In the genomic region with DNA sequence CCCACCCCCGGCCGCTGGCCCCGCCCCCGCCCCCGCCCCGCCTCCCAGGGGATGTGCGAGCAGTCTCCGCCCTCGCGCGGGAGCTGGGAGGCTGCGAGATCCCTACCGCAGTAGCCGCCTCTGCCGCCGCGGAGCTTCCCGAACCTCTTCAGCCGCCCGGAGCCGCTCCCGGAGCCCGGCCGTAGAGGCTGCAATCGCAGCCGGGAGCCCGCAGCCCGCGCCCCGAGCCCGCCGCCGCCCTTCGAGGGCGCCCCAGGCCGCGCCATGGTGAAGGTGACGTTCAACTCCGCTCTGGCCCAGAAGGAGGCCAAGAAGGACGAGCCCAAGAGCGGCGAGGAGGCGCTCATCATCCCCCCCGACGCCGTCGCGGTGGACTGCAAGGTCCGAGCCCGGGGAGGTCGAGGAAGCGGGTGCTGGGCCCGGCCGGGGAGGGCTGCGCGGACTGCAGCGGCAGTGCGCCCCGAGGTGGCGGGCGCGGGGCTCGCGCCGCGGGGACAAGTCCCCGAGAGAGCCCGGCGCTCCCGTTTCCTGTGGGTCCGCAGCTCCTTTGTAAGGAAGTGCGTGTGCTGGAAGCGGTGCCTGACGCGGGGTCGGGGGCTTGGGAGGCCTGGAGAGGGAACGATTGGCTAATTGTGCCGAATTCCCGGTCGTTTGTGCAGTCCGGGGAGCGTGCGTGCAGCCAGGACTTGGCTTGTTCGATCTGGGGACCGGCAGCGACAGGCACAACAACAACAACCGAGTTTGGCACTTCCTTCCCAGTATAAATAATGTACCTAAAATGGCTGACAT, we compare ENCODE assay signal across 8 cellular contexts. TPM values are rescaled to one million over a fixed set of nuclear protein-coding genes. Genes with fewer than 3 reads are reported as not detected.
A peak's percentile ranks its signal among the peaks of the same experiment; 100 is the strongest.
DNase-seq lines count a peak whose midpoint lies in the region; ATAC-seq and TF ChIP-seq lines count a peak whose summit lies in the region.

A gene (plus strand): TSS at position 110 of the 789 bp plus-strand sequence. CDS start 155 bp downstream, at position 265.

- peak within 1 kb of the TSS; percentile 96 for H3K9ac ChIP-seq in HUES6 (ENCODE audit: low read length)

- H3K36me3 Mint-ChIP-seq in Calu3 (ENCODE audit: insufficient read depth, unreplicated experiment) = peaks cover 33% of the 10 kb centered on the region

- no peaks in the 10 kb centered on the region for H3K9me3 Mint-ChIP-seq in Calu3 (ENCODE audit: low read depth, unreplicated experiment)

- peak within 1 kb of the TSS; percentile 98 for H3K4me3 ChIP-seq in HUES6 (ENCODE audit: low read depth, low read length)
- peak within 1 kb of the TSS; percentile 86 to 91 for H3K4me3 ChIP-seq in gastroesophageal sphincter
- peak within 1 kb of the TSS; percentile 84 to 89 for H3K4me3 ChIP-seq in neutrophil (ENCODE audit: low read depth in 1 of 2, low read length in 1 of 2)
- H3K4me3 ChIP-seq in testis = peak within 1 kb of the TSS; percentile 98 to 100

- WGBS in gastroesophageal sphincter (ENCODE audit: low coverage in 1 of 2), 2 donors = 0% methylated on average over 4 of the region's 87 CpGs; no CpG with 5 or more reads in 1 of the 2 donors
- 0% methylated on average over 31 to 67 of the region's 87 CpGs for WGBS in testis, 2 donors

- H3K9me3 ChIP-seq in HUES6 (ENCODE audit: control insufficient read depth, insufficient read depth, low read depth, low read length) (no peaks in the 10 kb centered on the region), gastroesophageal sphincter (no peaks in the 10 kb centered on the region), neutrophil (no peaks in the 10 kb centered on the region), testis (no peaks in the 10 kb centered on the region)

- peak within 1 kb of the TSS; percentile 96 for H3K27ac ChIP-seq in HUES6 (ENCODE audit: low read depth, low read length)
- peak within 1 kb of the TSS; percentile 94 to 99 (median 96) for H3K27ac ChIP-seq in gastroesophageal sphincter
- peak within 1 kb of the TSS; percentile 99 for H3K27ac ChIP-seq in neutrophil
- H3K27ac ChIP-seq in testis = peak within 1 kb of the TSS; percentile 100

- H3K27me3 ChIP-seq in HUES6 (ENCODE audit: control insufficient read depth, insufficient read depth, low read length) (no peaks in the 10 kb centered on the region), gastroesophageal sphincter (no peaks in the 10 kb centered on the region), neutrophil (no peaks in the 10 kb centered on the region), testis (no peaks in the 10 kb centered on the region)

- peaks cover 38% of the 10 kb centered on the region for H3K4me1 Mint-ChIP-seq in Calu3 (ENCODE audit: low read depth, unreplicated experiment)

- H3K36me3 ChIP-seq in HUES6 (ENCODE audit: control insufficient read depth, insufficient read depth, low read length) (peaks cover 7% of the 10 kb centered on the region), gastroesophageal sphincter (no peaks in the 10 kb centered on the region), neutrophil (peaks cover 27% of the 10 kb centered on the region), testis (ENCODE audit: low read depth, missing control alignments) (no peaks in the 10 kb centered on the region)

- ATAC-seq in GM21360 (IDR thresholded peaks at IDR 0.05; ENCODE audit: unreplicated experiment) (peak; percentile 65), gastroesophageal sphincter (peak; percentile 93)

- H3K4me1 ChIP-seq in HUES6 (ENCODE audit: control insufficient read depth, insufficient read depth, low read length) (peaks cover 38% of the 10 kb centered on the region), gastroesophageal sphincter (peaks cover 0 to 45% (median 5%) of the 10 kb centered on the region in 3 donors), neutrophil (ENCODE audit: control insufficient read depth in 1 of 2, insufficient read depth in 1 of 2, low read depth in 1 of 2, low read length in 1 of 2) (peaks cover 39 to 53% of the 10 kb centered on the region in 2 experiments), testis (peaks cover 23% of the 10 kb centered on the region)

- no peak for TF ChIP-seq EP300 in gastroesophageal sphincter (IDR thresholded peaks at IDR 0.05)

- TF ChIP-seq CTCF in Calu3 (IDR thresholded peaks at IDR 0.05; ENCODE audit: unreplicated experiment) = peak; percentile 22
- peak in 3 of 4 experiments; percentile 55 to 65 (median 57) for TF ChIP-seq CTCF in gastroesophageal sphincter (IDR thresholded peaks at IDR 0.05)
- peak; percentile 33 for TF ChIP-seq CTCF in neutrophil (IDR thresholded peaks at IDR 0.05)
- TF ChIP-seq CTCF in testis (IDR thresholded peaks at IDR 0.05) = peak; percentile 11 to 32 (median 22)

- peak; percentile 91 to 92 for TF ChIP-seq POLR2A in gastroesophageal sphincter (IDR thresholded peaks at IDR 0.05)
- no peak for TF ChIP-seq POLR2A in testis (IDR thresholded peaks at IDR 0.05)

- CTCF ChIA-PET in Calu3 (lab: Charles Lee) = interaction anchor here (0.9 to 1.1 kb wide), 3 partner anchors 77 to 347 kb away, joined by 3 to 4 read pairs (median 3); no protein-coding TSS in a partner anchor

- H3K27ac Mint-ChIP-seq in Calu3 (ENCODE audit: unreplicated experiment) = peak within 1 kb of the TSS; percentile 84

- DNase-seq in Calu3 (peak; percentile 54), SHP77 treated with DMSO at 0.1 percent for 48 hours (lab: John Stamatoyannopoulos, UW) (peak; percentile 3), testis (peak; percentile 85)
- peak; percentile 63 for DNase-seq in activated naive CD4-positive, alpha-beta T cell treated with Interleukin-2 at 50 U/mL for 16 hours

- intact Hi-C loops in Calu3 (cut with micrococcal nuclease; ENCODE audit: unreplicated experiment) = loop anchor here (10.0 kb wide), 2 partner anchors 78 to 352 kb away; no protein-coding TSS in a partner anchor
- intact Hi-C loops in testis (cut with DNase I; ENCODE audit: low total_unique reads) = no loop called here

- H3K27me3 Mint-ChIP-seq in Calu3 (ENCODE audit: unreplicated experiment) = no peaks in the 10 kb centered on the region

- peak within 1 kb of the TSS; percentile 74 for H3K4me3 Mint-ChIP-seq in Calu3 (ENCODE audit: low read depth, unreplicated experiment)

- no TSS peak for BruUV-seq in Calu3 (replicated peaks; lab: Mats Ljungman, UMichigan)

RNA-seq across cellular contexts. Expression of the gene that starts here (rescaled TPM):
- total RNA-seq in Calu3 (2022) (357 and 362 TPM in 2 replicates), gastroesophageal sphincter (100 to 1,000 TPM; 263 to 380 (median 300) TPM), testis (100 to 1,000 TPM; 330 to 351 TPM)
- polyA plus RNA-seq in testis (ENCODE audit: insufficient read depth, low read depth, low replicate concordance) = 588 TPM

Comparison
In these comparisons a context has a peak if more than half of its experiments do, and no peak if none do; other contexts are left out.
1. Peak in every context shown above with its lines: DNase-seq, ATAC-seq, H3K4me3 ChIP-seq and H3K27ac ChIP-seq.
2. DNase-seq: peak in every context shown above with its lines; median percentile 85 in testis; 63 in activated naive CD4-positive, alpha-beta T cell treated with Interleukin-2 at 50 U/mL for 16 hours; 54 in Calu3; 3 in SHP77 treated with DMSO at 0.1 percent for 48 hours.